8 cellular contexts compared by ENCODE assay signal in genomic region chr13:52011690-52012511, GRCh38. TPM values are rescaled to one million over a fixed set of nuclear protein-coding genes. Genes with fewer than 3 reads are reported as not detected.
DNase-seq lines count a peak whose midpoint lies in the region; ATAC-seq, FAIRE-seq and TF ChIP-seq lines count a peak whose summit lies in the region.

TSS of gene ALG11 (plus strand) at chr13:52012398. CDS start at chr13:52012419, 21 bp downstream.

- ATAC-seq in GM21447 (IDR thresholded peaks at IDR 0.05; ENCODE audit: unreplicated experiment), result peak; percentile 99

- POLR2A ChIA-PET in endothelial cell of umbilical vein (lab: Charles Lee), result no interaction called here

- peak within 1 kb of the TSS; percentile 84 for H3K4me2 ChIP-seq in OCI-LY1 (ENCODE audit: low read length)
- H3K4me2 ChIP-seq in endothelial cell of umbilical vein (ENCODE audit: insufficient read depth, low read length), result peak within 1 kb of the TSS; percentile 89

- peaks cover 18% of the 10 kb centered on the region for H3K4me1 Mint-ChIP-seq in Calu3 (ENCODE audit: low read depth, unreplicated experiment)

- no peaks in the 10 kb centered on the region for H3K9me1 ChIP-seq in endothelial cell of umbilical vein (replicated peaks; ENCODE audit: control insufficient read depth, extremely low read depth, insufficient read depth, low read length)

- no peaks in the 10 kb centered on the region for H3F3A ChIP-seq in OCI-LY1 (ENCODE audit: insufficient read depth, low read length)

- intact Hi-C loops in Calu3 (cut with micrococcal nuclease; ENCODE audit: unreplicated experiment), result no loop called here
- intact Hi-C loops in endothelial cell of umbilical vein (cut with micrococcal nuclease), result loop anchor here (1.0 to 5.0 kb wide), 7 partner anchors 11 to 559 kb away; partner anchors contain the start of genes DHRS12, INTS6 and WDFY2

- H3K79me2 ChIP-seq in OCI-LY1 (ENCODE audit: insufficient read depth, low read length) (peaks cover 24% of the 10 kb centered on the region), endothelial cell of umbilical vein (ENCODE audit: control insufficient read depth, insufficient read depth, low read length) (peaks cover 29% of the 10 kb centered on the region)

- H3K27me3 Mint-ChIP-seq in Calu3 (ENCODE audit: unreplicated experiment), result peaks cover 40% of the 10 kb centered on the region

- dilution Hi-C loops in endothelial cell of umbilical vein (cut with MboI; ENCODE audit: extremely low pct_ligation_motif_present, low sequenced_read_pairs), result no loop called here

- DNase-seq in Calu3 (peak; percentile 98), endothelial cell of umbilical vein (ENCODE audit: low read depth, low spot score) (peak; percentile 100), middle frontal gyrus (ENCODE audit: extremely low spot score, low spot score) (peak; percentile 98)
- peak; percentile 100 for DNase-seq in activated CD8-positive, alpha-beta memory T cell treated with anti-CD3 and anti-CD28 coated beads, Interleukin-2, amount 50 U/mL, for 4 hours
- DNase-seq in stimulated activated CD8-positive, alpha-beta memory T cell treated with anti-CD3 and anti-CD28 coated beads, Interleukin-2, amount 100 ng/mL, for 48 hours (ENCODE audit: low read depth in 2 of 2), result peak; percentile 99

- TF ChIP-seq POLR2A in endothelial cell of umbilical vein (IDR thresholded peaks at IDR 0.05; ENCODE audit: low read depth, low read length), result peak; percentile 89

- peak within 1 kb of the TSS; percentile 99 for H3K4me3 ChIP-seq in HUES64 (ENCODE audit: low read length)
- peak within 1 kb of the TSS; percentile 76 for H3K4me3 ChIP-seq in OCI-LY1 (ENCODE audit: low read depth, low read length, poor library complexity, severe bottlenecking)
- H3K4me3 ChIP-seq in endothelial cell of umbilical vein (replicated peaks in 1 of 3; ENCODE audit: insufficient read depth in 1 of 3, low read depth in 1 of 3, low read length in 3 of 3), result peak within 1 kb of the TSS; percentile 51 to 88 (median 74)

- no peaks in the 10 kb centered on the region for H3K9me3 Mint-ChIP-seq in Calu3 (ENCODE audit: low read depth, unreplicated experiment)

- H3K27ac ChIP-seq in HUES64 (ENCODE audit: low read depth, low read length), result peak within 1 kb of the TSS; percentile 70
- H3K27ac ChIP-seq in OCI-LY1 (ENCODE audit: low read depth, low read length, poor library complexity, severe bottlenecking), result no peak within 1 kb of the TSS
- peak within 1 kb of the TSS; percentile 72 for H3K27ac ChIP-seq in endothelial cell of umbilical vein (ENCODE audit: insufficient read depth, low read depth, low read length)

- WGBS in HUES64, result under 1% methylated on average over 76 of the region's 79 CpGs

- TF ChIP-seq CTCF in Calu3 (IDR thresholded peaks at IDR 0.05; ENCODE audit: unreplicated experiment) (no peak), OCI-LY1 (IDR thresholded peaks at IDR 0.05; ENCODE audit: low read length) (no peak), endothelial cell of umbilical vein (IDR thresholded peaks at IDR 0.05; ENCODE audit: extremely low read depth in 1 of 2, insufficient read depth in 1 of 2, low read depth in 1 of 2, low read length in 2 of 2) (no peak)

- H3K4me3 Mint-ChIP-seq in Calu3 (ENCODE audit: low read depth, unreplicated experiment), result peak within 1 kb of the TSS; percentile 91

- BruUV-seq in Calu3 (replicated peaks; lab: Mats Ljungman, UMichigan), result no TSS peak
- no TSS peak for BruUV-seq in endothelial cell of umbilical vein (replicated peaks; lab: Mats Ljungman, UMichigan)

- peaks cover 27% of the 10 kb centered on the region for H3K36me3 Mint-ChIP-seq in Calu3 (ENCODE audit: insufficient read depth, unreplicated experiment)

- H3K36me3 ChIP-seq in HUES64 (ENCODE audit: insufficient read depth, low read length), result peaks cover 13% of the 10 kb centered on the region; the same call in 1 of the 2 replicates
- peaks cover 15% of the 10 kb centered on the region; the same call in 1 of the 2 replicates for H3K36me3 ChIP-seq in OCI-LY1 (ENCODE audit: insufficient read depth, low read length)
- no peaks in the 10 kb centered on the region for H3K36me3 ChIP-seq in endothelial cell of umbilical vein (ENCODE audit: control insufficient read depth in 2 of 2, extremely low read depth in 1 of 2, insufficient read depth in 2 of 2, low read length in 2 of 2)

- H3K4me1 ChIP-seq in HUES64 (ENCODE audit: insufficient read depth, low read length) (no peaks in the 10 kb centered on the region), OCI-LY1 (ENCODE audit: insufficient read depth, low read length, severe bottlenecking) (peaks cover 21% of the 10 kb centered on the region), endothelial cell of umbilical vein (ENCODE audit: control insufficient read depth, extremely low read depth, insufficient read depth, low read length) (peaks cover 14% of the 10 kb centered on the region)

- H3K27me3 ChIP-seq in HUES64 (ENCODE audit: insufficient read depth, low read length), result peaks cover 26% of the 10 kb centered on the region
- H3K27me3 ChIP-seq in OCI-LY1 (ENCODE audit: insufficient read depth, low read length), result 0 out of 2 replicates have a peak, but pooled peaks cover 5% of the 10 kb centered on the region
- peaks cover 13 to 14% of the 10 kb centered on the region in 2 experiments for H3K27me3 ChIP-seq in endothelial cell of umbilical vein (ENCODE audit: control insufficient read depth in 2 of 2, insufficient read depth in 2 of 2, low read length in 2 of 2)

- peak; percentile 94 for FAIRE-seq in endothelial cell of umbilical vein (lab: Jason Lieb, UNC)

- H3K27ac Mint-ChIP-seq in Calu3 (ENCODE audit: unreplicated experiment), result peak within 1 kb of the TSS; percentile 97

- H4K20me1 ChIP-seq in OCI-LY1 (ENCODE audit: insufficient read depth, low read length) (no peaks in the 10 kb centered on the region), endothelial cell of umbilical vein (replicated peaks; ENCODE audit: control insufficient read depth, extremely low read depth, insufficient read depth, low read length) (no peaks in the 10 kb centered on the region)

- H3K9me2 ChIP-seq in OCI-LY1 (ENCODE audit: low read depth, low read length), result no peaks in the 10 kb centered on the region

- peak within 1 kb of the TSS; percentile 92 for H3K9ac ChIP-seq in HUES64 (ENCODE audit: low read depth, low read length)
- H3K9ac ChIP-seq in OCI-LY1 (ENCODE audit: low read length), result peak within 1 kb of the TSS; percentile 69
- peak within 1 kb of the TSS; percentile 91 for H3K9ac ChIP-seq in endothelial cell of umbilical vein (replicated peaks; ENCODE audit: extremely low read depth, insufficient read depth, low read length)

- CTCF ChIA-PET in Calu3 (lab: Charles Lee) (interaction anchor here (0.6 kb wide), 1 partner anchor 116 kb away, joined by 3 read pairs; no protein-coding TSS in a partner anchor), endothelial cell of umbilical vein (lab: Charles Lee) (interaction anchor here (0.9 to 1.6 kb wide), 9 partner anchors 10 to 439 kb away, joined by 3 to 7 read pairs (median 3); partner anchors contain the start of genes NEK5 and TMEM272)

- H2AFZ ChIP-seq in OCI-LY1 (ENCODE audit: low read length) (no peak within 1 kb of the TSS), endothelial cell of umbilical vein (ENCODE audit: low read depth, low read length) (peak within 1 kb of the TSS; percentile 94)

- peaks cover 3% of the 10 kb centered on the region; the same call in 1 of the 2 replicates for H3K9me3 ChIP-seq in HUES64 (ENCODE audit: insufficient read depth, low read depth, low read length)
- H3K9me3 ChIP-seq in OCI-LY1 (ENCODE audit: low read length), result no peaks in the 10 kb centered on the region
- no peaks in the 10 kb centered on the region for H3K9me3 ChIP-seq in endothelial cell of umbilical vein (replicated peaks; ENCODE audit: control insufficient read depth, insufficient read depth, low read length)

TF ChIP-seq in endothelial cell of umbilical vein, 7 proteins besides CTCF, POLR2A, EP300 and RAD21:
- TF ChIP-seq GATA2 (IDR thresholded peaks at IDR 0.05; ENCODE audit: insufficient read depth, insufficient read length, low read depth, low read length), result no peak
- TF ChIP-seq POLR2AphosphoS5 (IDR thresholded peaks at IDR 0.05; ENCODE audit: insufficient read depth, low read depth, low read length), result peak; percentile 66

RNA-seq across cellular contexts. Expression of gene ALG11, which starts in this region (rescaled TPM):
- total RNA-seq in Calu3 (2022), result 25.7 and 34.3 TPM in 2 replicates
- 13.6 TPM for polyA plus RNA-seq in HUES64 (2013, experiment 1 of 2)
- 13.1 TPM for polyA plus RNA-seq in HUES64 (2013, experiment 2 of 2)
- 31.0 and 34.7 TPM in 2 replicates for total RNA-seq in endothelial cell of umbilical vein
- 4.3 and 6.5 TPM in 2 replicates for polyA plus RNA-seq in endothelial cell of umbilical vein
- polyA plus RNA-seq in endothelial cell of umbilical vein (2011; cell fraction: cytosol; rRNA removed), result 5.3 and 5.7 TPM in 2 replicates
- 10.7 and 17.3 TPM in 2 replicates for polyA plus RNA-seq in endothelial cell of umbilical vein (2011; cell fraction: nucleus; rRNA removed)
- polyA plus RNA-seq in endothelial cell of umbilical vein (2012), result 18.3 and 21.5 TPM in 2 replicates
- polyA minus RNA-seq in endothelial cell of umbilical vein, result 19.5 and 21.5 TPM in 2 replicates
- 6.9 TPM for polyA minus RNA-seq in endothelial cell of umbilical vein (2011; cell fraction: cytosol; rRNA and poly(A)+ RNA removed)
- 16.7 and 23.0 TPM in 2 replicates for polyA minus RNA-seq in endothelial cell of umbilical vein (2011; cell fraction: nucleus; rRNA and poly(A)+ RNA removed)
